In the genomic region with DNA sequence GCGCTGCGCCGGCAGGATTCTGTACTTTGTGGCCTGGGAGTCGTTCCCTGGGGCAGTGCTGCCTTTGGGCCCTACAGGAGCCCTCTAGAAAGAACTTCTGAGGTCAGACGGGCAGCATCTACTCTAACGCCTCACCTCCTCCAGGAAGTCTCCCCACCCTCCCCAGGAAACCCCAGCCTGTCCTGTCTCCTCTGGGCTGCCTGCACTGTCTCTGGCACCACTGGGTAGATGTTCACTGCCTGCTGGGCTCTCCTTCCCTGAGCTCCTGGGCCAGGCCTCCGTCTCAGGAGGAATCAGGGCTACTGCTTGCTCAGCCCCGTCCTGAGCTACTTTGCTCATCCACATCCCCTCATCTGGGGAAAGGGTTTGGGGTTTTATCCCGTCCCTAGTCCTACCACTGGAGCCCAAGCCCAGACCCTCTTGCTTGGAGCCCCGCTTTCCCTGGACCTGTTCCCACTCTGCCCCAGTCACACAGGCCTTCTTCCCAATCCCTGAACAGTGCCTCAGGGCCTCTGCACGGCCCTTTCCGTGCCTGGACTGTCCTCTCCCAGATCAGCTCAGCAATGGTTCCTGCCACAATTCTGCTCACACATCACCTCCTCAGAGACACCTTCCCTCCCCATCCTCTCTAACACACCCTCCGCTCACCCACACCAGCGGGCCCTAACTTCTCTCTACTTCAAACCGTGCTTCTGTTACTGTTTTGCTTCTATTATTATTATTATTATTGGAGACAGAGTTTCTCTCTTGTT, we compare ENCODE assay signal across 11 cellular contexts. TPM values are rescaled to one million over a fixed set of nuclear protein-coding genes. Genes with fewer than 3 reads are reported as not detected.
DNase-seq lines count a peak whose midpoint lies in the region; ATAC-seq, FAIRE-seq and TF ChIP-seq lines count a peak whose summit lies in the region.
"Had no signal": no experiment of that assay in that cellular context is flagged by ENCODE, and none has a peak within 500 bp of the region (broad histone marks: within the 10 kb centered on the region; RNA-seq: fewer than 3 reads in every experiment).

No MANE protein-coding gene starts in this region.

- no peaks in the 10 kb centered on the region for H3K36me3 Mint-ChIP-seq in activated naive CD4-positive, alpha-beta T cell treated with anti-CD3 and anti-CD28 coated beads for 36 hours (ENCODE audit: low read depth)
- H3K36me3 Mint-ChIP-seq in astrocyte (ENCODE audit: low read depth, unreplicated experiment) = no peaks in the 10 kb centered on the region

- H4K20me1 ChIP-seq in astrocyte (ENCODE audit: insufficient read depth, low read length) = no peaks in the 10 kb centered on the region
- no peaks in the 10 kb centered on the region for H4K20me1 ChIP-seq in Karpas-422 (ENCODE audit: insufficient read depth, low read depth, low read length)

- H3K27ac ChIP-seq in astrocyte (ENCODE audit: low read depth, low read length) (no peak overlapping the region), mesendoderm (ENCODE audit: low read depth, low read length) (no peak overlapping the region), thoracic aorta (peak overlapping the region; percentile 61 to 70), Karpas-422 (ENCODE audit: low read length) (no peak overlapping the region)

- ATAC-seq in thoracic aorta (ENCODE audit: insufficient number of reproducible peaks, low FRiP score, low read depth) (no peak), HG02571 (IDR thresholded peaks at IDR 0.05; ENCODE audit: unreplicated experiment) (no peak)

- H3K4me1 Mint-ChIP-seq in activated naive CD4-positive, alpha-beta T cell treated with anti-CD3 and anti-CD28 coated beads for 36 hours (ENCODE audit: low read depth) = peaks cover 51% of the 10 kb centered on the region
- peaks cover 22% of the 10 kb centered on the region for H3K4me1 Mint-ChIP-seq in astrocyte (ENCODE audit: low read depth, unreplicated experiment)

- no peaks in the 10 kb centered on the region for H3K9me3 ChIP-seq in astrocyte (ENCODE audit: insufficient read depth, low read depth, low read length)
- no peaks in the 10 kb centered on the region for H3K9me3 ChIP-seq in thoracic aorta
- no peaks in the 10 kb centered on the region for H3K9me3 ChIP-seq in Karpas-422 (ENCODE audit: low read length)
- H3K9me3 ChIP-seq: HAP-1 had no signal

- peak overlapping the region; percentile 90 for H2BK5ac ChIP-seq in mesendoderm (ENCODE audit: low read length)

- no peak overlapping the region for H3K9ac ChIP-seq in astrocyte (ENCODE audit: low read length)
- H3K9ac ChIP-seq in mesendoderm (ENCODE audit: low read length) = peak overlapping the region; percentile 77
- H3K9ac ChIP-seq in Karpas-422 (ENCODE audit: low read length) = no peak overlapping the region

- no CpG with 5 or more reads among the region's 15 CpGs for WGBS in mesendoderm (ENCODE audit: extremely low coverage, insufficient coverage, low lambda C conversion rate)

- DNase-seq in activated naive CD4-positive, alpha-beta T cell treated with anti-CD3 and anti-CD28 coated beads for 36 hours = no peak
- DNase-seq in activated naive CD4-positive, alpha-beta T cell treated with anti-CD3 and anti-CD28 coated beads, Interleukin-2, amount 50 U/mL, for 16 hours = no peak
- DNase-seq in astrocyte (ENCODE audit: low read depth) (no peak), mesendoderm (no peak), thoracic aorta (ENCODE audit: low spot score) (no peak), DMS 273 treated with DMSO at 0.1 percent for 48 hours (lab: John Stamatoyannopoulos, UW) (no peak), Karpas-422 (no peak)

- no peaks in the 10 kb centered on the region for H3K9me3 Mint-ChIP-seq in activated naive CD4-positive, alpha-beta T cell treated with anti-CD3 and anti-CD28 coated beads for 36 hours
- H3K9me3 Mint-ChIP-seq in astrocyte (ENCODE audit: unreplicated experiment) = no peaks in the 10 kb centered on the region

- intact Hi-C loops in activated naive CD4-positive, alpha-beta T cell treated with anti-CD3 and anti-CD28 coated beads for 36 hours (cut with micrococcal nuclease) = loop anchor here (1.0 to 5.0 kb wide), 6 partner anchors 100 to 412 kb away; a partner anchor contains a TSS

- H3K79me2 ChIP-seq in astrocyte (ENCODE audit: insufficient read depth, low read length) (no peaks in the 10 kb centered on the region), mesendoderm (ENCODE audit: control insufficient read depth, insufficient read depth, low read length) (no peaks in the 10 kb centered on the region), Karpas-422 (ENCODE audit: low read length) (no peaks in the 10 kb centered on the region)

- H2AK5ac ChIP-seq in mesendoderm (ENCODE audit: low read length) = peak overlapping the region; percentile 95

- H4K8ac ChIP-seq in mesendoderm (ENCODE audit: low read depth, low read length) = no peak overlapping the region

- no peaks in the 10 kb centered on the region for H3K36me3 ChIP-seq in astrocyte (ENCODE audit: insufficient read depth, low read length)
- H3K36me3 ChIP-seq in mesendoderm (ENCODE audit: control insufficient read depth, insufficient read depth, low read length) = no peaks in the 10 kb centered on the region
- H3K36me3 ChIP-seq in thoracic aorta = no peaks in the 10 kb centered on the region
- no peaks in the 10 kb centered on the region for H3K36me3 ChIP-seq in Karpas-422 (ENCODE audit: insufficient read depth, low read length)
- H3K36me3 ChIP-seq: HAP-1 had no signal

- H3K27me3 ChIP-seq in astrocyte (ENCODE audit: insufficient read depth, low read length) (peaks cover 3% of the 10 kb centered on the region), mesendoderm (ENCODE audit: insufficient read depth, low read length, poor library complexity) (no peaks in the 10 kb centered on the region), thoracic aorta (replicated peaks; ENCODE audit: insufficient read depth) (no peaks in the 10 kb centered on the region), Karpas-422 (ENCODE audit: low read length) (no peaks in the 10 kb centered on the region)

- no peak overlapping the region for H4K5ac ChIP-seq in mesendoderm (ENCODE audit: low read length)

- H3K9me2 ChIP-seq in Karpas-422 (replicated peaks; ENCODE audit: insufficient read depth, low read length) = no peaks in the 10 kb centered on the region

- H3K27me3 Mint-ChIP-seq in activated naive CD4-positive, alpha-beta T cell treated with anti-CD3 and anti-CD28 coated beads for 36 hours (ENCODE audit: low read depth) = no peaks in the 10 kb centered on the region
- H3K27me3 Mint-ChIP-seq in astrocyte (ENCODE audit: low read depth, unreplicated experiment) = peaks cover 2% of the 10 kb centered on the region

- H3K4me3 ChIP-seq in astrocyte (ENCODE audit: insufficient read depth, low read depth, low read length) = no peak overlapping the region
- no peak overlapping the region for H3K4me3 ChIP-seq in mesendoderm (ENCODE audit: low read length)
- H3K4me3 ChIP-seq in thoracic aorta = peak overlapping the region; percentile 74
- no peak overlapping the region for H3K4me3 ChIP-seq in Karpas-422 (ENCODE audit: low read length)

- H3K18ac ChIP-seq in mesendoderm (ENCODE audit: low read length) = no peak overlapping the region

- CTCF ChIA-PET in activated naive CD4-positive, alpha-beta T cell treated with anti-CD3 and anti-CD28 coated beads for 36 hours (lab: Charles Lee) = interaction anchor here (0.6 to 5.6 kb wide), 37 partner anchors 8 to 365 kb away, joined by 3 to 49 read pairs (median 5); a partner anchor contains a TSS

- H2BK120ac ChIP-seq in mesendoderm (ENCODE audit: low read depth, low read length) = no peak overlapping the region

- TF ChIP-seq CTCF in astrocyte (IDR thresholded peaks at IDR 0.05; ENCODE audit: insufficient read depth, low read depth, low read length) (no peak), thoracic aorta (IDR thresholded peaks at IDR 0.05) (no peak)

- H3K4me3 Mint-ChIP-seq in activated naive CD4-positive, alpha-beta T cell treated with anti-CD3 and anti-CD28 coated beads for 36 hours = no peak overlapping the region
- H3K4me3 Mint-ChIP-seq in astrocyte (ENCODE audit: unreplicated experiment) = no peak overlapping the region

- H3K4me2 ChIP-seq in astrocyte (ENCODE audit: low read length) (peak overlapping the region; percentile 86), mesendoderm (ENCODE audit: low read length) (no peak overlapping the region), Karpas-422 (ENCODE audit: low read depth, low read length, poor library complexity, severe bottlenecking) (no peak overlapping the region)

- peak overlapping the region; percentile 28 for H3K4ac ChIP-seq in mesendoderm (ENCODE audit: low read depth, low read length)

- H2AFZ ChIP-seq in astrocyte (ENCODE audit: low read depth, low read length) = peak overlapping the region; percentile 94
- H2AFZ ChIP-seq in Karpas-422 (ENCODE audit: low read length) = no peak overlapping the region

- FAIRE-seq in astrocyte (lab: Jason Lieb, UNC) = no peak
- FAIRE-seq: small intestine had no signal

- H2BK15ac ChIP-seq in mesendoderm (replicated peaks; ENCODE audit: low read depth) = no peak overlapping the region

- H3K56ac ChIP-seq in mesendoderm (ENCODE audit: low read length) = peak overlapping the region; percentile 85

- no peak overlapping the region for H3K23ac ChIP-seq in mesendoderm (ENCODE audit: low read length)

- peak overlapping the region; percentile 82 for H3K27ac Mint-ChIP-seq in activated naive CD4-positive, alpha-beta T cell treated with anti-CD3 and anti-CD28 coated beads for 36 hours
- H3K27ac Mint-ChIP-seq in astrocyte (ENCODE audit: unreplicated experiment) = no peak overlapping the region

- H3K4me1 ChIP-seq in astrocyte (ENCODE audit: insufficient read depth, low read length) = peaks cover 16% of the 10 kb centered on the region
- H3K4me1 ChIP-seq in mesendoderm (ENCODE audit: control insufficient read depth, low read depth, low read length) = no peaks in the 10 kb centered on the region
- H3K4me1 ChIP-seq in thoracic aorta (ENCODE audit: control insufficient read depth in 1 of 2, low read depth in 2 of 2) = peaks cover 0 to 9% of the 10 kb centered on the region in 2 donors
- peaks cover 6% of the 10 kb centered on the region for H3K4me1 ChIP-seq in Karpas-422 (ENCODE audit: low read length)

- no peaks in the 10 kb centered on the region for H3K79me1 ChIP-seq in mesendoderm (ENCODE audit: low read length)

RNA-seq across cellular contexts. Expression of a gene that starts 11.3 kb away (rescaled TPM):
- total RNA-seq in activated naive CD4-positive, alpha-beta T cell treated with anti-CD3 and anti-CD28 coated beads for 36 hours = not detected
- total RNA-seq in astrocyte (not detected in 2 replicates), thoracic aorta (not detected)
- not detected for polyA plus RNA-seq in mesendoderm (2013, experiment 1 of 2)
- polyA plus RNA-seq in mesendoderm (2013, experiment 2 of 2) = not detected
- total RNA-seq in Karpas-422 (2014; rRNA removed; shearing (Covaris generic); ENCODE audit: low replicate concordance) = not detected in 2 replicates
- total RNA-seq: urinary bladder had no signal

Comparison
In these comparisons a context has a peak if more than half of its experiments do, and no peak if none do; other contexts are left out.
1. H3K27ac ChIP-seq: peak in thoracic aorta (2 of 2); none in astrocyte (single experiment), mesendoderm (single experiment) and Karpas-422 (single experiment).